ENCODE assay signal across 14 cellular contexts in the genomic region with DNA sequence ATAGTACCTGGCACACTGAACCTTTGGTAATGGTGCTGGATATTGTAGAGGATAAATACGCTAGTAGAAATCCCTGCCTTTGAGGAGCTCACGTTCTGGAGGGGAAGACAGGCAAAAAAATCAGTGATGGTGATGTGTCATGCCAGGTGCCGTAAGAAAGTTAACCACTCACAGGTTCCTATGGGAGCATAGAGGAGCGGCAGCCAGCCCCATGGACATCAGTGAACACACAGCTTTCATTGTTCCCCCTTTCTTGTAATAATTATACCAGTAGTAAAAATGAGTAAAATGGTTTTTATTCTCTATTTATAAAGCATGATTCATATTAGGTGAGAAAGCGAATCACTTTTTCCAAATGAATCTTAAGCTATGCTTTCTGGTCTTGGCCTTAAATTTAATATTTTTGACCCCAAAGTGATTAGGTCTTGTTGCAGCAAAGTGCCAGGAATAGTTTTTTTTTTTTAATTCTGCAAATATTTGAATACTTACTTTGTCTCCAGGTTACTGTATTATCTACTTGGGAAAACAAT. TPM values are rescaled to one million over a fixed set of nuclear protein-coding genes. Genes with fewer than 3 reads are reported as not detected.
DNase-seq lines count a peak whose midpoint lies in the region; ATAC-seq, FAIRE-seq and TF ChIP-seq lines count a peak whose summit lies in the region.
"Had no signal": no experiment of that assay in that cellular context is flagged by ENCODE, and none has a peak within 500 bp of the region (broad histone marks: within the 10 kb centered on the region; RNA-seq: fewer than 3 reads in every experiment).

No MANE protein-coding gene starts in this region.

- H3K4me3 ChIP-seq in mammary epithelial cell (replicated peaks in 1 of 3; ENCODE audit: insufficient read depth in 1 of 3, low read depth in 2 of 3, low read length in 3 of 3): no peak overlapping the region
- H3K4me3 ChIP-seq in breast epithelium: no peak overlapping the region
- H3K4me3 ChIP-seq in SJCRH30: no peak overlapping the region
- no peak overlapping the region for H3K4me3 ChIP-seq in small intestine (ENCODE audit: low read depth in 1 of 2, low read length in 2 of 2)
- H3K4me3 ChIP-seq: body of pancreas had no signal

- H3K79me2 ChIP-seq in mammary epithelial cell (ENCODE audit: insufficient read depth, low read length): peaks cover 4% of the 10 kb centered on the region

- no TSS peak for BruUV-seq in mammary epithelial cell (replicated peaks; lab: Mats Ljungman, UMichigan)

- dilution Hi-C loops in mammary epithelial cell (cut with HindIII; ENCODE audit: low sequenced_read_pairs): no loop called here

- H3K4me2 ChIP-seq in mammary epithelial cell (ENCODE audit: insufficient read depth, low read depth, low read length): no peak overlapping the region

- no peaks in the 10 kb centered on the region for H3K9me3 ChIP-seq in mammary epithelial cell (replicated peaks; ENCODE audit: insufficient read depth, low read length)
- H3K9me3 ChIP-seq in breast epithelium: no peaks in the 10 kb centered on the region
- no peaks in the 10 kb centered on the region for H3K9me3 ChIP-seq in SJCRH30 (replicated peaks)
- H3K9me3 ChIP-seq in small intestine (ENCODE audit: control insufficient read depth, low read depth): no peaks in the 10 kb centered on the region
- H3K9me3 ChIP-seq: body of pancreas had no signal

- WGBS in mammary epithelial cell (ENCODE audit: low coverage, missing lambda C conversion rate): 68% methylated on average over 5 of the region's 5 CpGs
- WGBS in small intestine, 3 donors: 65 to 72% (median 66%) methylated on average over 5 of the region's 5 CpGs

- no peak for TF ChIP-seq CTCF in mammary epithelial cell (conservative IDR thresholded peaks at IDR 0.05 in 1 of 2, IDR thresholded peaks at IDR 0.05 in 1 of 2; ENCODE audit: extremely low read depth in 1 of 2, insufficient read depth in 1 of 2, low read depth in 1 of 2, low read length in 2 of 2)
- TF ChIP-seq CTCF in breast epithelium (IDR thresholded peaks at IDR 0.05): no peak

- H4K20me1 ChIP-seq in mammary epithelial cell (ENCODE audit: insufficient read depth, low read length): no peaks in the 10 kb centered on the region

- H3K9ac ChIP-seq in mammary epithelial cell (ENCODE audit: insufficient read depth, low read length): no peak overlapping the region

- no peaks in the 10 kb centered on the region for H3K4me1 ChIP-seq in mammary epithelial cell (ENCODE audit: insufficient read depth, low read length)
- H3K4me1 ChIP-seq in breast epithelium: peaks cover 0 to 14% of the 10 kb centered on the region in 2 donors
- peaks cover 3% of the 10 kb centered on the region; the same call in 1 of the 2 replicates for H3K4me1 ChIP-seq in SJCRH30
- H3K4me1 ChIP-seq in small intestine (ENCODE audit: control insufficient read depth in 2 of 2, insufficient read depth in 1 of 2, low read depth in 1 of 2, low read length in 1 of 2): peaks cover 0 to 7% of the 10 kb centered on the region in 2 donors

- DNase-seq in mammary epithelial cell (peak; percentile 38), breast epithelium (ENCODE audit: low spot score in 2 of 2) (no peak), SJCRH30 (peak; percentile 15 to 59), superior temporal gyrus (ENCODE audit: extremely low spot score) (peak; percentile 60), midbrain (lab: John Stamatoyannopoulos, UW) (no peak), small intestine (no peak), NCI-H1092 (lab: John Stamatoyannopoulos, UW) (no peak)
- DNase-seq: activated CD4-positive, alpha-beta memory T cell treated with anti-CD3 and anti-CD28 coated beads, Interleukin-2, amount 10 ng/mL, durations not matched to agents 7 days and 5 days; body of pancreas; immature natural killer cell; IMR-90; NCI-H2227 treated with DMSO at 0.1 percent for 48 hours had no signal

- no peak for FAIRE-seq in small intestine (lab: Jason Lieb, UNC)

- intact Hi-C loops in mammary epithelial cell (cut with micrococcal nuclease): no loop called here
- intact Hi-C loops in breast epithelium (cut with DNase I; ENCODE audit: low total_unique reads): no loop called here

- peak; percentile 31 for ATAC-seq in HG02678 (IDR thresholded peaks at IDR 0.05; ENCODE audit: unreplicated experiment)
- ATAC-seq: body of pancreas, HCT116 had no signal

- H3K36me3 ChIP-seq in mammary epithelial cell (ENCODE audit: insufficient read depth, low read length): no peaks in the 10 kb centered on the region
- no peaks in the 10 kb centered on the region for H3K36me3 ChIP-seq in breast epithelium
- no peaks in the 10 kb centered on the region for H3K36me3 ChIP-seq in SJCRH30
- H3K36me3 ChIP-seq in small intestine (ENCODE audit: control insufficient read depth in 2 of 2, insufficient read depth in 2 of 2, low read length in 2 of 2): no peaks in the 10 kb centered on the region

- in situ Hi-C loops in mammary epithelial cell (cut with MboI; ENCODE audit: low sequenced_read_pairs in 2 of 2): loop anchor here in 1 of 2 donors (25.0 kb wide), 1 partner anchor 161 kb away; the partner anchor contains the start of gene MOGAT2

- TF ChIP-seq POLR2A in breast epithelium (IDR thresholded peaks at IDR 0.05): no peak

- no peak overlapping the region for H2AFZ ChIP-seq in mammary epithelial cell (ENCODE audit: low read depth, low read length)

- CTCF ChIA-PET in mammary epithelial cell (lab: Charles Lee; ENCODE audit: low non-redundant PET): no interaction called here

- H3K27me3 ChIP-seq in mammary epithelial cell (ENCODE audit: insufficient read depth, low read length): no peaks in the 10 kb centered on the region
- H3K27me3 ChIP-seq in breast epithelium: no peaks in the 10 kb centered on the region
- no peaks in the 10 kb centered on the region for H3K27me3 ChIP-seq in SJCRH30
- no peaks in the 10 kb centered on the region for H3K27me3 ChIP-seq in small intestine (ENCODE audit: control insufficient read depth in 2 of 2, insufficient read depth in 2 of 2, low read length in 2 of 2)
- H3K27me3 ChIP-seq: body of pancreas had no signal

- H3K27ac ChIP-seq in mammary epithelial cell (ENCODE audit: insufficient read depth, low read depth, low read length) (no peak overlapping the region), breast epithelium (no peak overlapping the region), SJCRH30 (no peak overlapping the region), small intestine (ENCODE audit: low read depth in 1 of 2, low read length in 1 of 2) (no peak overlapping the region)
- H3K27ac ChIP-seq: body of pancreas had no signal

RNA-seq across cellular contexts. Expression of gene UVRAG, which starts 57.9 kb away (rescaled TPM):
- total RNA-seq in mammary epithelial cell (10 to 100 TPM; 17.5 to 20.4 TPM), breast epithelium (10 to 100 TPM; 43.3 to 73.0 (median 48.9) TPM)
- polyA plus RNA-seq in mammary epithelial cell (6.9 TPM), small intestine (1 to 10 TPM; 5.4 to 7.7 (median 6.5) TPM)
- polyA minus RNA-seq in mammary epithelial cell: 18.1 TPM
- total RNA-seq in SJCRH30 (2014; rRNA removed; shearing (Covaris generic)): 12.6 and 15.0 TPM in 2 replicates

Comparison
In these comparisons a context has a peak if more than half of its experiments do, and no peak if none do; other contexts are left out.
1. DNase-seq: peak in mammary epithelial cell (single experiment), SJCRH30 (2 of 2) and superior temporal gyrus (single experiment); none in breast epithelium (0 of 2), midbrain (single experiment), small intestine (single experiment) and NCI-H1092 (single experiment).